ENCODE assay signal across 8 cellular contexts in the genomic region with DNA sequence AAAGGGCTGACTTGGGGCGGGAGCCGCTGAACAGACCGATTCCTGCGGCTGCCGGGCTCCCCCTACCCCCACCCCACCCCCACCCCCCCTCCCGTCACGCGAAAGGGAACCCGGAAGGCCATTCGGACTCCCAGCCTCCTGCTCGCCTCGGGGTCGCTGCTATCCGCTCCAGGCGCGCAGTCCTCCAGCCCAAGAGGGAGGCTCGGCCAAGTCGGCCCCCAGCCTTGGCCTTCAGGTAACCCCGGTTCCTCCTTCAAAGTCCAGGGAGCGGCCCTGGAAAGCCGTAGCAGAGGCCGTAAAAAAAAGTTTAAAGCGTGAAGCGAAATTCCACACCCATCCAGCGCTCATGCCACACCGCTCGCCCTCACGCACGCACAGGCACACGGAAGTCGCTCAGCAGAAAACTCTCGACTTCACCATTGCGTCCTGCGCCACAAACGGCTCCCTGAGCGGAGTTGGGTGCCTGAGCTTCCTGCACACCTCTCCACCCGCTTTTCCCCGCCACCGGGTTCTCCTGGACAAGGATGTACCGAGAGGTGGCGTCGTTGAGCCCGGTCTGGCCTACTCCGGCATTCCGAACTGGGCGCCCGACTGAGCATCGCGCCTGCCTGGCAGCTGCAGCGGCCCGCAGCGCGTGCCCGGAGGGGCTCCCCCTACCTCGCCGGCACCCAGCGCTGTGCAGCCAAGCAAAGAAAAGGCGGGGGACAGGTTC. TPM values are rescaled to one million over a fixed set of nuclear protein-coding genes. Genes with fewer than 3 reads are reported as not detected.
DNase-seq lines count a peak whose midpoint lies in the region; ATAC-seq and TF ChIP-seq lines count a peak whose summit lies in the region.

No MANE protein-coding gene starts in this region.

- no peaks in the 10 kb centered on the region for H3K36me3 ChIP-seq in left ventricle myocardium inferior

- H3K27ac ChIP-seq in left ventricle myocardium inferior (replicated peaks), result no peak overlapping the region

- peaks cover 98% of the 10 kb centered on the region for H3K27me3 ChIP-seq in left ventricle myocardium inferior (ENCODE audit: low read depth)

- H3K9me3 ChIP-seq in left ventricle myocardium inferior (replicated peaks), result no peaks in the 10 kb centered on the region

- TF ChIP-seq CTCF in left ventricle myocardium inferior (IDR thresholded peaks at IDR 0.05; ENCODE audit: borderline replicate concordance), result peak; percentile 54

- DNase-seq in left ventricle myocardium inferior, result no peak
- DNase-seq in sciatic nerve (ENCODE audit: low spot score), result peak; percentile 80
- no peak for DNase-seq in ureter (ENCODE audit: low spot score)
- DNase-seq in activated CD8-positive, alpha-beta memory T cell treated with anti-CD3 and anti-CD28 coated beads, Interleukin-2, amount 50 U/mL, for 4 hours, result no peak

- intact Hi-C loops in left ventricle myocardium inferior (cut with micrococcal nuclease), result no loop called here
- intact Hi-C loops in sciatic nerve (cut with DNase I), result no loop called here

- H3K4me3 ChIP-seq in left ventricle myocardium inferior, result peak overlapping the region; percentile 55

- H3K4me1 ChIP-seq in left ventricle myocardium inferior, result peaks cover 37% of the 10 kb centered on the region

- peak; percentile 57 for ATAC-seq in GM18502 (IDR thresholded peaks at IDR 0.05; ENCODE audit: poor library complexity, unreplicated experiment)
- peak; percentile 73 for ATAC-seq in SK-N-SH treated with all-trans-retinoic acid at 6 μM for 48 hours
- ATAC-seq in sciatic nerve, result peak; percentile 56
- no peak for ATAC-seq in GM21529 (IDR thresholded peaks at IDR 0.05; ENCODE audit: unreplicated experiment)
- ATAC-seq in HG02973 (IDR thresholded peaks at IDR 0.05; ENCODE audit: unreplicated experiment), result no peak

TF ChIP-seq in SK-N-SH treated with all-trans-retinoic acid at 6 μM for 48 hours, 23 proteins besides CTCF, POLR2A, EP300 and RAD21:
- TF ChIP-seq TOX (CRISPR knock-in tag; IDR thresholded peaks at IDR 0.05; ENCODE audit: borderline replicate concordance) (no peak), BACH2 (CRISPR knock-in tag; IDR thresholded peaks at IDR 0.05; ENCODE audit: borderline replicate concordance) (no peak), ESRRG (CRISPR knock-in tag; IDR thresholded peaks at IDR 0.05) (no peak), ZFP30 (CRISPR knock-in tag; IDR thresholded peaks at IDR 0.05) (no peak), ARNTL (CRISPR knock-in tag; IDR thresholded peaks at IDR 0.05; ENCODE audit: borderline replicate concordance, low read depth) (no peak), ZNF565 (CRISPR knock-in tag; conservative IDR thresholded peaks at IDR 0.05; ENCODE audit: low read depth) (no peak), ZNF70 (CRISPR knock-in tag; IDR thresholded peaks at IDR 0.05) (no peak), ZFP3 (CRISPR knock-in tag; IDR thresholded peaks at IDR 0.05) (no peak), SNAI2 (CRISPR knock-in tag; IDR thresholded peaks at IDR 0.05) (no peak), RARB (CRISPR knock-in tag; IDR thresholded peaks at IDR 0.05) (no peak), ZC3H10 (CRISPR knock-in tag; IDR thresholded peaks at IDR 0.05) (no peak), OSR1 (CRISPR knock-in tag; IDR thresholded peaks at IDR 0.05) (no peak), CSDC2 (CRISPR knock-in tag; IDR thresholded peaks at IDR 0.05) (no peak), ISL1 (CRISPR knock-in tag; IDR thresholded peaks at IDR 0.05) (no peak)
- TF ChIP-seq, protein P1, sequence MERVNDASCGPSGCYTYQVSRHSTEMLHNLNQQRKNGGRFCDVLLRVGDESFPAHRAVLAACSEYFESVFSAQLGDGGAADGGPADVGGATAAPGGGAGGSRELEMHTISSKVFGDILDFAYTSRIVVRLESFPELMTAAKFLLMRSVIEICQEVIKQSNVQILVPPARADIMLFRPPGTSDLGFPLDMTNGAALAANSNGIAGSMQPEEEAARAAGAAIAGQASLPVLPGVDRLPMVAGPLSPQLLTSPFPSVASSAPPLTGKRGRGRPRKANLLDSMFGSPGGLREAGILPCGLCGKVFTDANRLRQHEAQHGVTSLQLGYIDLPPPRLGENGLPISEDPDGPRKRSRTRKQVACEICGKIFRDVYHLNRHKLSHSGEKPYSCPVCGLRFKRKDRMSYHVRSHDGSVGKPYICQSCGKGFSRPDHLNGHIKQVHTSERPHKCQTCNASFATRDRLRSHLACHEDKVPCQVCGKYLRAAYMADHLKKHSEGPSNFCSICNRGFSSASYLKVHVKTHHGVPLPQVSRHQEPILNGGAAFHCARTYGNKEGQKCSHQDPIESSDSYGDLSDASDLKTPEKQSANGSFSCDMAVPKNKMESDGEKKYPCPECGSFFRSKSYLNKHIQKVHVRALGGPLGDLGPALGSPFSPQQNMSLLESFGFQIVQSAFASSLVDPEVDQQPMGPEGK (CRISPR knock-in tag; IDR thresholded peaks at IDR 0.05; ENCODE audit: borderline replicate concordance), result no peak
- TF ChIP-seq, protein P2, sequence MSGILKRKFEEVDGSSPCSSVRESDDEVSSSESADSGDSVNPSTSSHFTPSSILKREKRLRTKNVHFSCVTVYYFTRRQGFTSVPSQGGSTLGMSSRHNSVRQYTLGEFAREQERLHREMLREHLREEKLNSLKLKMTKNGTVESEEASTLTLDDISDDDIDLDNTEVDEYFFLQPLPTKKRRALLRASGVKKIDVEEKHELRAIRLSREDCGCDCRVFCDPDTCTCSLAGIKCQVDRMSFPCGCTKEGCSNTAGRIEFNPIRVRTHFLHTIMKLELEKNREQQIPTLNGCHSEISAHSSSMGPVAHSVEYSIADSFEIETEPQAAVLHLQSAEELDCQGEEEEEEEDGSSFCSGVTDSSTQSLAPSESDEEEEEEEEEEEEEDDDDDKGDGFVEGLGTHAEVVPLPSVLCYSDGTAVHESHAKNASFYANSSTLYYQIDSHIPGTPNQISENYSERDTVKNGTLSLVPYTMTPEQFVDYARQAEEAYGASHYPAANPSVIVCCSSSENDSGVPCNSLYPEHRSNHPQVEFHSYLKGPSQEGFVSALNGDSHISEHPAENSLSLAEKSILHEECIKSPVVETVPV (CRISPR knock-in tag; IDR thresholded peaks at IDR 0.05), result no peak
- TF ChIP-seq, protein P3, sequence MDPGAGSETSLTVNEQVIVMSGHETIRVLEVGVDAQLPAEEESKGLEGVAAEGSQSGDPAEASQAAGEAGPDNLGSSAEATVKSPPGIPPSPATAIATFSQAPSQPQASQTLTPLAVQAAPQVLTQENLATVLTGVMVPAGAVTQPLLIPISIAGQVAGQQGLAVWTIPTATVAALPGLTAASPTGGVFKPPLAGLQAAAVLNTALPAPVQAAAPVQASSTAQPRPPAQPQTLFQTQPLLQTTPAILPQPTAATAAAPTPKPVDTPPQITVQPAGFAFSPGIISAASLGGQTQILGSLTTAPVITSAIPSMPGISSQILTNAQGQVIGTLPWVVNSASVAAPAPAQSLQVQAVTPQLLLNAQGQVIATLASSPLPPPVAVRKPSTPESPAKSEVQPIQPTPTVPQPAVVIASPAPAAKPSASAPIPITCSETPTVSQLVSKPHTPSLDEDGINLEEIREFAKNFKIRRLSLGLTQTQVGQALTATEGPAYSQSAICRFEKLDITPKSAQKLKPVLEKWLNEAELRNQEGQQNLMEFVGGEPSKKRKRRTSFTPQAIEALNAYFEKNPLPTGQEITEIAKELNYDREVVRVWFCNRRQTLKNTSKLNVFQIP (CRISPR knock-in tag; IDR thresholded peaks at IDR 0.05; ENCODE audit: borderline replicate concordance, low read depth), result no peak
- TF ChIP-seq, protein P4, sequence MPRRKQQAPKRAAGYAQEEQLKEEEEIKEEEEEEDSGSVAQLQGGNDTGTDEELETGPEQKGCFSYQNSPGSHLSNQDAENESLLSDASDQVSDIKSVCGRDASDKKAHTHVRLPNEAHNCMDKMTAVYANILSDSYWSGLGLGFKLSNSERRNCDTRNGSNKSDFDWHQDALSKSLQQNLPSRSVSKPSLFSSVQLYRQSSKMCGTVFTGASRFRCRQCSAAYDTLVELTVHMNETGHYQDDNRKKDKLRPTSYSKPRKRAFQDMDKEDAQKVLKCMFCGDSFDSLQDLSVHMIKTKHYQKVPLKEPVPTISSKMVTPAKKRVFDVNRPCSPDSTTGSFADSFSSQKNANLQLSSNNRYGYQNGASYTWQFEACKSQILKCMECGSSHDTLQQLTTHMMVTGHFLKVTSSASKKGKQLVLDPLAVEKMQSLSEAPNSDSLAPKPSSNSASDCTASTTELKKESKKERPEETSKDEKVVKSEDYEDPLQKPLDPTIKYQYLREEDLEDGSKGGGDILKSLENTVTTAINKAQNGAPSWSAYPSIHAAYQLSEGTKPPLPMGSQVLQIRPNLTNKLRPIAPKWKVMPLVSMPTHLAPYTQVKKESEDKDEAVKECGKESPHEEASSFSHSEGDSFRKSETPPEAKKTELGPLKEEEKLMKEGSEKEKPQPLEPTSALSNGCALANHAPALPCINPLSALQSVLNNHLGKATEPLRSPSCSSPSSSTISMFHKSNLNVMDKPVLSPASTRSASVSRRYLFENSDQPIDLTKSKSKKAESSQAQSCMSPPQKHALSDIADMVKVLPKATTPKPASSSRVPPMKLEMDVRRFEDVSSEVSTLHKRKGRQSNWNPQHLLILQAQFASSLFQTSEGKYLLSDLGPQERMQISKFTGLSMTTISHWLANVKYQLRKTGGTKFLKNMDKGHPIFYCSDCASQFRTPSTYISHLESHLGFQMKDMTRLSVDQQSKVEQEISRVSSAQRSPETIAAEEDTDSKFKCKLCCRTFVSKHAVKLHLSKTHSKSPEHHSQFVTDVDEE (CRISPR knock-in tag; IDR thresholded peaks at IDR 0.05), result no peak
- TF ChIP-seq, protein P5, sequence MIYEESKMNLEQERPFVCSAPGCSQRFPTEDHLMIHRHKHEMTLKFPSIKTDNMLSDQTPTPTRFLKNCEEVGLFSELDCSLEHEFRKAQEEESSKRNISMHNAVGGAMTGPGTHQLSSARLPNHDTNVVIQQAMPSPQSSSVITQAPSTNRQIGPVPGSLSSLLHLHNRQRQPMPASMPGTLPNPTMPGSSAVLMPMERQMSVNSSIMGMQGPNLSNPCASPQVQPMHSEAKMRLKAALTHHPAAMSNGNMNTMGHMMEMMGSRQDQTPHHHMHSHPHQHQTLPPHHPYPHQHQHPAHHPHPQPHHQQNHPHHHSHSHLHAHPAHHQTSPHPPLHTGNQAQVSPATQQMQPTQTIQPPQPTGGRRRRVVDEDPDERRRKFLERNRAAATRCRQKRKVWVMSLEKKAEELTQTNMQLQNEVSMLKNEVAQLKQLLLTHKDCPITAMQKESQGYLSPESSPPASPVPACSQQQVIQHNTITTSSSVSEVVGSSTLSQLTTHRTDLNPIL (CRISPR knock-in tag; IDR thresholded peaks at IDR 0.05; ENCODE audit: low read depth), result no peak

RNA-seq across cellular contexts. Expression of a gene that starts 1.4 kb away (rescaled TPM):
- 0.03 TPM for total RNA-seq in left ventricle myocardium inferior
- total RNA-seq in sciatic nerve, result 3.6 TPM
- total RNA-seq in ureter, result not detected

Comparison
In these comparisons a context has a peak if more than half of its experiments do, and no peak if none do; other contexts are left out.
1. ATAC-seq: peak in GM18502 (single experiment), SK-N-SH treated with all-trans-retinoic acid at 6 μM for 48 hours (single experiment) and sciatic nerve (single experiment); none in GM21529 (single experiment) and HG02973 (single experiment).